In the genomic region with DNA sequence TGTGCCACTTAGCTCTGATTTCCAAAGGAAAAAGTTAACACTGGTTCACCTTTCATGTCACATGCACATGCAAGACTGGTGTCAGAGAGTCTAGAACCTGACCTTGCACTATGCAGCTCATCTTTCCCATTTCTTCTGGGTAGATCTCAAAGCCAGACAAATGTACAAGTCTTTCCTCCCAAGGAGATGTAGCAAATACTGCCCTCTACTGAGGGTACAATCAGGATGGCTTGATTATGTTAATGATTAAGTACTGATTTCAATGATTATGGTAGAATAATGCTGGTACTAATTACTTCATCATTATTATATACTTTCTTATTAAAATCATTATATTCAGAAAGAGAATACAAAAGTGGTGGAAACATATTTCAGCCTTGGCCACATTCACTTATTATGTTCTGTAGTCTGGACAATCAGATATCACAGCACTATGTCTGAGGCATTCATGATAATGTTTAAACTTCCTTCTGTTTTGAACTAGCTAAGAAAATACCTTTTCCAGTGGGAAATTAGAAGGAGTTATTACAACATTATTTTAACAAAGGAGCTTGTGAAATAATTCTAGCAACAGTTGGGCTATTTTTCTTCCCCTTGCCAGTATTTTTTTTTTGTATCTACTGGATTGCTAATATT, we compare ENCODE assay signal across 8 cellular contexts.
A peak's percentile ranks its signal among the peaks of the same experiment; 100 is the strongest.
DNase-seq lines count a peak whose midpoint lies in the region; ATAC-seq and TF ChIP-seq lines count a peak whose summit lies in the region.

No MANE protein-coding gene starts in this region.

- H3K36me3 ChIP-seq in HCT116 (ENCODE audit: control insufficient read depth in 1 of 2, insufficient read depth in 2 of 2, low read length in 2 of 2) = no peaks in the 10 kb centered on the region
- H3K36me3 ChIP-seq in PC-3 (ENCODE audit: low read depth, low read length) = no peaks in the 10 kb centered on the region; the same call in 1 of the 2 replicates
- no peaks in the 10 kb centered on the region for H3K36me3 ChIP-seq in osteoblast (ENCODE audit: insufficient read depth, low read length)

- intact Hi-C loops in HCT116 (cut with micrococcal nuclease) = loop anchor here (1.0 to 10.0 kb wide), 3 partner anchors 243 to 517 kb away; no protein-coding TSS in a partner anchor
- intact Hi-C loops in PC-3 (cut with micrococcal nuclease) = loop anchor here (1.0 to 10.0 kb wide), 3 partner anchors 240 to 517 kb away; no protein-coding TSS in a partner anchor

- DNase-seq in COLO829 (ENCODE audit: low spot score) (peak; percentile 22), HCT116 (ENCODE audit: low read depth, low spot score) (peak; percentile 36), PC-3 (peak; percentile 57), epidermal melanocyte (ENCODE audit: insufficient read length, low spot score) (peak; percentile 49), osteoblast (ENCODE audit: insufficient read length, low spot score, missing footprints) (peak; percentile 42), activated T-cell treated with anti-CD3 and anti-CD28 coated beads for 4 hours (no peak)

- H3F3A ChIP-seq in PC-3 (ENCODE audit: low read length, unreplicated experiment) = no peaks in the 10 kb centered on the region

- TF ChIP-seq CTCF in HCT116 (IDR thresholded peaks at IDR 0.05 in 2 of 3, conservative IDR thresholded peaks at IDR 0.05 in 1 of 3; ENCODE audit: borderline replicate concordance in 1 of 3, insufficient read depth in 1 of 3, low read depth in 2 of 3, low read length in 2 of 3) (peak; percentile 65 to 84 (median 67)), PC-3 (conservative IDR thresholded peaks at IDR 0.05; ENCODE audit: low read depth, low read length) (peak; percentile 70), osteoblast (IDR thresholded peaks at IDR 0.05; ENCODE audit: extremely low read depth, low read depth, low read length) (peak; percentile 77)

- H3K9me3 ChIP-seq in HCT116 (ENCODE audit: control insufficient read depth in 1 of 2, insufficient read depth in 1 of 2, low read depth in 1 of 2, low read length in 2 of 2) (no peaks in the 10 kb centered on the region), PC-3 (ENCODE audit: low read length) (no peaks in the 10 kb centered on the region), osteoblast (ENCODE audit: low read depth, low read length) (no peaks in the 10 kb centered on the region)

- H3K79me2 ChIP-seq in HCT116 (ENCODE audit: insufficient read depth, low read length) = no peaks in the 10 kb centered on the region
- H3K79me2 ChIP-seq in PC-3 (ENCODE audit: low read length) = no peaks in the 10 kb centered on the region
- H3K79me2 ChIP-seq in osteoblast (ENCODE audit: insufficient read depth, low read length) = no peaks in the 10 kb centered on the region

- H3K4me1 ChIP-seq in HCT116 (ENCODE audit: control insufficient read depth in 1 of 2, insufficient read depth in 2 of 2, low read length in 2 of 2) = no peaks in the 10 kb centered on the region
- H3K4me1 ChIP-seq in PC-3 (ENCODE audit: insufficient read depth, low read length) = no peaks in the 10 kb centered on the region
- H3K4me1 ChIP-seq in osteoblast (ENCODE audit: insufficient read depth, low read length) = no peaks in the 10 kb centered on the region

- no peak for TF ChIP-seq POLR2A in HCT116 (IDR thresholded peaks at IDR 0.05; ENCODE audit: borderline replicate concordance, extremely low read depth, insufficient read depth, insufficient read length)

- H3K4me2 ChIP-seq in HCT116 (ENCODE audit: low read length) (no peak overlapping the region), PC-3 (ENCODE audit: low read length) (no peak overlapping the region), osteoblast (ENCODE audit: insufficient read depth, low read length) (no peak overlapping the region)

- CTCF ChIA-PET in HCT116 (lab: Charles Lee) = interaction anchor here (0.6 to 3.3 kb wide), 38 partner anchors 9 to 514 kb away, joined by 3 to 38 read pairs (median 4); partner anchors contain the start of gene SNX3
- CTCF ChIA-PET in PC-3 (lab: Charles Lee) = interaction anchor here (0.6 to 1.1 kb wide), 10 partner anchors 8 to 512 kb away, joined by 3 to 8 read pairs (median 4); partner anchors contain the start of gene SNX3

- peak; percentile 89 for TF ChIP-seq RAD21 in HCT116 (IDR thresholded peaks at IDR 0.05; ENCODE audit: low read depth)

- H3K27ac ChIP-seq in HCT116 (ENCODE audit: low read depth, low read length) (no peak overlapping the region), PC-3 (ENCODE audit: low read length) (no peak overlapping the region), osteoblast (ENCODE audit: low read depth, low read length) (no peak overlapping the region)

- H3K27me3 ChIP-seq in HCT116 (ENCODE audit: insufficient read depth, low read length) = no peaks in the 10 kb centered on the region
- H3K27me3 ChIP-seq in PC-3 (ENCODE audit: low read length) = no peaks in the 10 kb centered on the region
- no peaks in the 10 kb centered on the region for H3K27me3 ChIP-seq in osteoblast (ENCODE audit: insufficient read depth, low read length)

- RAD21 ChIA-PET in HCT116 (lab: Charles Lee; ENCODE audit: low non-redundant PET in 1 of 2, low total read pairs in 2 of 2, uncharacterized antibody in 2 of 2, unreplicated experiment in 2 of 2) = interaction anchor here (0.5 to 0.9 kb wide), 2 partner anchors 284 to 388 kb away, joined by 3 to 5 read pairs; no protein-coding TSS in a partner anchor

- H3K9ac ChIP-seq in HCT116 (ENCODE audit: low read length) (no peak overlapping the region), PC-3 (ENCODE audit: low read length) (no peak overlapping the region)

- H3K9me2 ChIP-seq in HCT116 (ENCODE audit: insufficient read depth) (no peaks in the 10 kb centered on the region), PC-3 (replicated peaks; ENCODE audit: low read length) (no peaks in the 10 kb centered on the region)

- no TSS peak for BruUV-seq in HCT116 (replicated peaks; lab: Mats Ljungman, UMichigan)
- BruUV-seq in PC-3 (replicated peaks; lab: Mats Ljungman, UMichigan) = no TSS peak

- POLR2A ChIA-PET in HCT116 (lab: Charles Lee) (no interaction called here), PC-3 (lab: Charles Lee; ENCODE audit: unreplicated experiment) (no interaction called here)

- H4K20me1 ChIP-seq in HCT116 (ENCODE audit: insufficient read depth) (no peaks in the 10 kb centered on the region), PC-3 (ENCODE audit: low read length) (no peaks in the 10 kb centered on the region), osteoblast (ENCODE audit: insufficient read depth, low read length) (no peaks in the 10 kb centered on the region)

- H3K4me3 ChIP-seq in HCT116 (replicated peaks in 1 of 2; ENCODE audit: low read depth in 1 of 2, low read length in 2 of 2) (no peak overlapping the region), PC-3 (ENCODE audit: low read length) (no peak overlapping the region), osteoblast (ENCODE audit: insufficient read depth, low read length) (no peak overlapping the region)

- H2AFZ ChIP-seq in HCT116 (ENCODE audit: low read depth, low read length, poor library complexity, severe bottlenecking) (no peak overlapping the region), PC-3 (ENCODE audit: low read length) (no peak overlapping the region), osteoblast (ENCODE audit: low read length) (no peak overlapping the region)

- ATAC-seq in HCT116 = peak; percentile 89
- ATAC-seq in PC-3 = peak; percentile 60; the same call in 1 of the 2 replicates
- ATAC-seq in GM21367 (IDR thresholded peaks at IDR 0.05; ENCODE audit: unreplicated experiment) = no peak
- ATAC-seq in GM21723 (IDR thresholded peaks at IDR 0.05; ENCODE audit: unreplicated experiment) = no peak

TF ChIP-seq in HCT116, 20 proteins besides CTCF, POLR2A, EP300 and RAD21:
- TF ChIP-seq POLR2AphosphoS5 (IDR thresholded peaks at IDR 0.05; ENCODE audit: low read depth, low read length) = no peak
- TF ChIP-seq TCF7L2 (IDR thresholded peaks at IDR 0.05; ENCODE audit: borderline replicate concordance, extremely low read depth, insufficient read depth, insufficient read length) = no peak
- TF ChIP-seq SP1 (IDR thresholded peaks at IDR 0.05; ENCODE audit: low read depth) = 0 out of 2 replicates have a peak, but pooled peaks have one; percentile 12
- TF ChIP-seq EZH2 (IDR thresholded peaks at IDR 0.05) = no peak
- no peak for TF ChIP-seq SRF (IDR thresholded peaks at IDR 0.05; ENCODE audit: low read depth)

Comparison
In these comparisons a context has a peak if more than half of its experiments do, and no peak if none do; other contexts are left out.
1. ATAC-seq: peak in HCT116 (single experiment) and PC-3 (single experiment); none in GM21367 (single experiment) and GM21723 (single experiment).
2. Peak in every context shown above with its lines, with median percentiles within 50 percentile points of each other: CTCF ChIP-seq.